ENCODE assay signal across 29 cellular contexts in genomic region chr17:30346211-30346831, GRCh38. TPM values are rescaled to one million over a fixed set of nuclear protein-coding genes. Genes with fewer than 3 reads are reported as not detected.
DNase-seq lines count a peak whose midpoint lies in the region; ATAC-seq, FAIRE-seq and TF ChIP-seq lines count a peak whose summit lies in the region.
"Had no signal": no experiment of that assay in that cellular context is flagged by ENCODE, and none has a peak within 500 bp of the region (broad histone marks: within the 10 kb centered on the region; RNA-seq: fewer than 3 reads in every experiment).

No MANE protein-coding gene starts in this region.

- no peak overlapping the region for H3K4me3 ChIP-seq in K562
- no peak overlapping the region for H3K4me3 ChIP-seq in liver (ENCODE audit: low read depth in 1 of 3, low read length in 3 of 3)
- H3K4me3 ChIP-seq: sigmoid colon, SJSA1, suprapubic skin had no signal

- no peaks in the 10 kb centered on the region for H3K9me3 Mint-ChIP-seq in stimulated activated naive CD8-positive, alpha-beta T cell treated with anti-CD3 and anti-CD28 coated beads, Interleukin-15, Interleukin-2, amounts not matched to agents 100 ng/mL and 50 ng/mL, for 24 hours
- H3K9me3 Mint-ChIP-seq in HFFc6, result no peaks in the 10 kb centered on the region
- H3K9me3 Mint-ChIP-seq: CD8-positive, alpha-beta T cell; H9; naive B cell had no signal

- no peaks in the 10 kb centered on the region for H4K20me1 ChIP-seq in K562 (replicated peaks; ENCODE audit: control insufficient read depth, insufficient read depth, low read length)

- FAIRE-seq in K562 (lab: Jason Lieb, UNC), result no peak
- FAIRE-seq: endothelial cell of umbilical vein, G401.6, RCC 7860 had no signal

- ATAC-seq in stimulated activated naive CD8-positive, alpha-beta T cell treated with anti-CD3 and anti-CD28 coated beads, Interleukin-15, Interleukin-2, amounts not matched to agents 100 U/mL and 50 U/mL, for 24 hours, result no peak
- ATAC-seq in K562 (no peak), left lobe of liver (no peak)
- ATAC-seq: CD8-positive, alpha-beta T cell had no signal

- H3K4me3 Mint-ChIP-seq in stimulated activated naive CD8-positive, alpha-beta T cell treated with anti-CD3 and anti-CD28 coated beads, Interleukin-15, Interleukin-2, amounts not matched to agents 100 ng/mL and 50 ng/mL, for 24 hours, result no peak overlapping the region
- H3K4me3 Mint-ChIP-seq in HFFc6, result no peak overlapping the region
- H3K4me3 Mint-ChIP-seq: CD8-positive, alpha-beta T cell; H9; naive B cell had no signal

- H3K4me1 Mint-ChIP-seq in stimulated activated naive CD8-positive, alpha-beta T cell treated with anti-CD3 and anti-CD28 coated beads, Interleukin-15, Interleukin-2, amounts not matched to agents 100 ng/mL and 50 ng/mL, for 24 hours (ENCODE audit: low read depth), result peaks cover 15% of the 10 kb centered on the region
- peaks cover 24% of the 10 kb centered on the region for H3K4me1 Mint-ChIP-seq in HFFc6 (ENCODE audit: low read depth)
- H3K4me1 Mint-ChIP-seq: naive B cell had no signal

- H3K36me3 ChIP-seq in K562 (ENCODE audit: control insufficient read depth, insufficient read depth, low read length), result no peaks in the 10 kb centered on the region
- H3K36me3 ChIP-seq in liver (ENCODE audit: control insufficient read depth in 4 of 4, insufficient read depth in 3 of 4, low read depth in 1 of 4, low read length in 3 of 4), result no peaks in the 10 kb centered on the region
- H3K36me3 ChIP-seq: sigmoid colon, SJSA1, suprapubic skin had no signal

- peaks cover 8 to 28% of the 10 kb centered on the region in 2 experiments; a peak in 4 of 5 replicates for H3K4me1 ChIP-seq in K562 (replicated peaks in 1 of 2; ENCODE audit: control insufficient read depth in 2 of 2, insufficient read depth in 2 of 2, low read length in 2 of 2)
- peaks cover 14 to 20% (median 16%) of the 10 kb centered on the region in 4 donors for H3K4me1 ChIP-seq in liver (ENCODE audit: control insufficient read depth in 4 of 4, insufficient read depth in 4 of 4, low read length in 3 of 4)
- H3K4me1 ChIP-seq: sigmoid colon had no signal

- POLR2A ChIA-PET in K562 (lab: Yijun Ruan, JAX), result interaction anchor here (1.1 kb wide), 1 partner anchor 10 kb away, joined by 6 read pairs; no protein-coding TSS in a partner anchor

- TF ChIP-seq RAD21 in K562 (CRISPR knock-in tag; conservative IDR thresholded peaks at IDR 0.05 in 1 of 2, IDR thresholded peaks at IDR 0.05 in 1 of 2), result no peak
- TF ChIP-seq RAD21 in liver (IDR thresholded peaks at IDR 0.05), result no peak

- no peak for TF ChIP-seq POLR2A in K562 (conservative IDR thresholded peaks at IDR 0.05)

- H3K79me2 ChIP-seq in K562 (ENCODE audit: control insufficient read depth, insufficient read depth, low read length), result no peaks in the 10 kb centered on the region

- peak overlapping the region; percentile 63 for H3K4me2 ChIP-seq in K562 (ENCODE audit: insufficient read depth, low read length)

- H3K9me1 ChIP-seq in K562 (ENCODE audit: control insufficient read depth, insufficient read depth, low read length), result no peaks in the 10 kb centered on the region

- TF ChIP-seq CTCF in K562 (IDR thresholded peaks at IDR 0.05 in 2 of 3, conservative IDR thresholded peaks at IDR 0.05 in 1 of 3; ENCODE audit: insufficient read depth in 2 of 3, low read depth in 1 of 3, low read length in 3 of 3) (no peak), liver (IDR thresholded peaks at IDR 0.05; ENCODE audit: low read depth, low read length, missing input control) (no peak), HFFc6 (IDR thresholded peaks at IDR 0.05) (no peak)

- TF ChIP-seq EP300 in K562 (IDR thresholded peaks at IDR 0.05; ENCODE audit: low read length), result no peak

- peak overlapping the region; percentile 31 for H3K27ac Mint-ChIP-seq in stimulated activated naive CD8-positive, alpha-beta T cell treated with anti-CD3 and anti-CD28 coated beads, Interleukin-15, Interleukin-2, amounts not matched to agents 100 ng/mL and 50 ng/mL, for 24 hours
- no peak overlapping the region for H3K27ac Mint-ChIP-seq in HFFc6
- H3K27ac Mint-ChIP-seq: CD8-positive, alpha-beta T cell; H9 had no signal

- in situ Hi-C loops in K562 (cut with MboI), result loop anchor here (25.0 kb wide), 1 partner anchor 366 kb away; no protein-coding TSS in a partner anchor

- no peaks in the 10 kb centered on the region for H3K27me3 Mint-ChIP-seq in stimulated activated naive CD8-positive, alpha-beta T cell treated with anti-CD3 and anti-CD28 coated beads, Interleukin-15, Interleukin-2, amounts not matched to agents 100 ng/mL and 50 ng/mL, for 24 hours
- 0 out of 2 replicates have a peak, but pooled peaks cover 2% of the 10 kb centered on the region for H3K27me3 Mint-ChIP-seq in HFFc6 (ENCODE audit: insufficient read depth)

- H3K9ac ChIP-seq in K562 (ENCODE audit: insufficient read depth in 1 of 2, low read depth in 2 of 2, low read length in 2 of 2) (no peak overlapping the region; a peak in 2 of 4 replicates), liver (ENCODE audit: low read depth in 1 of 2, low read length in 2 of 2) (no peak overlapping the region)

- DNase-seq in stimulated activated naive CD8-positive, alpha-beta T cell treated with anti-CD3 and anti-CD28 coated beads, Interleukin-15, Interleukin-2, amounts not matched to agents 100 U/mL and 50 U/mL, for 24 hours, result no peak
- DNase-seq in K562 (ENCODE audit: extremely low read depth in 1 of 4, low spot score in 3 of 4) (no peak), pons (ENCODE audit: low spot score) (no peak), left lobe of liver (ENCODE audit: low spot score) (no peak), HK-2 (ENCODE audit: unreplicated experiment) (no peak), HFFc6 (no peak)
- DNase-seq: activated effector memory CD4-positive, alpha-beta T cell treated with anti-CD3 and anti-CD28 coated beads, Interleukin-2, amount 50 U/mL, for 16 hours; amniotic stem cell; CD8-positive, alpha-beta T cell; foreskin melanocyte; H9; kidney glomerular epithelial cell; mesendoderm; MM.1S; naive B cell; NCI-H1436 treated with DMSO at 0.1 percent for 48 hours; NCI-H510A treated with DMSO at 0.1 percent for 48 hours; sigmoid colon; T-helper 1 cell had no signal

- H3K9me3 ChIP-seq in K562 (replicated peaks; ENCODE audit: control insufficient read depth, insufficient read depth, low read depth, low read length) (no peaks in the 10 kb centered on the region), liver (ENCODE audit: control insufficient read depth in 4 of 4, low read length in 3 of 4) (no peaks in the 10 kb centered on the region)
- H3K9me3 ChIP-seq: sigmoid colon, SJSA1, suprapubic skin had no signal

- WGBS in K562 (ENCODE audit: insufficient coverage, low coverage, missing lambda C conversion rate), result 78% methylated on average over 3 of the region's 3 CpGs
- WGBS in liver, result 82% methylated on average over 3 of the region's 3 CpGs

- H2AFZ ChIP-seq in K562 (ENCODE audit: low read depth, low read length), result peak overlapping the region; percentile 89

- no TSS peak for BruUV-seq in K562 (replicated peaks; lab: Mats Ljungman, UMichigan)

- H3K27me3 ChIP-seq in K562 (ENCODE audit: control insufficient read depth in 2 of 2, insufficient read depth in 2 of 2, low read length in 2 of 2) (no peaks in the 10 kb centered on the region), liver (ENCODE audit: control insufficient read depth in 4 of 4, insufficient read depth in 4 of 4, low read length in 3 of 4) (no peaks in the 10 kb centered on the region)
- H3K27me3 ChIP-seq: sigmoid colon, SJSA1, suprapubic skin had no signal

- CTCF ChIA-PET in K562 (lab: Yijun Ruan, JAX; ENCODE audit: low intra/inter-chr PET ratio), result no interaction called here

- H3K36me3 Mint-ChIP-seq in stimulated activated naive CD8-positive, alpha-beta T cell treated with anti-CD3 and anti-CD28 coated beads, Interleukin-15, Interleukin-2, amounts not matched to agents 100 ng/mL and 50 ng/mL, for 24 hours (ENCODE audit: low read depth), result no peaks in the 10 kb centered on the region
- no peaks in the 10 kb centered on the region for H3K36me3 Mint-ChIP-seq in HFFc6 (ENCODE audit: low read depth)
- H3K36me3 Mint-ChIP-seq: CD8-positive, alpha-beta T cell; naive B cell had no signal

- peak overlapping the region; percentile 43; the same call in 1 of the 3 replicates for H3K27ac ChIP-seq in K562 (ENCODE audit: extremely low read depth, low read depth, low read length)
- H3K27ac ChIP-seq in liver (ENCODE audit: low read depth in 1 of 2, low read length in 2 of 2), result no peak overlapping the region
- H3K27ac ChIP-seq: SJSA1 had no signal

- intact Hi-C loops in K562 (cut with micrococcal nuclease), result no loop called here

RNA-seq across cellular contexts. Expression of gene TMIGD1, which starts 12.5 kb away (rescaled TPM):
- total RNA-seq in K562 (2011; cell fraction: chromatin; rRNA removed; ENCODE audit: low replicate concordance), result not detected in 2 replicates
- not detected in 2 replicates for total RNA-seq in K562 (2011; cell fraction: nucleolus; rRNA removed)
- not detected in 2 replicates for total RNA-seq in K562 (2011; cell fraction: nucleoplasm; rRNA removed)
- total RNA-seq in K562 (2014; rRNA removed) (not detected in 2 replicates), K562 (2014; rRNA removed; fragmentation: Illumina TruSeq; extraction: Trizol) (not detected in 2 replicates), K562 (2015; rRNA removed; fragmentation: Illumina TruSeq; extraction: Trizol) (not detected in 2 replicates), K562 (2021) (not detected in 2 replicates), liver (not detected), left lobe of liver (not detected)
- polyA plus RNA-seq in K562 (2011; rRNA removed) (not detected in 2 replicates), K562 (2014; fragmentation: Illumina TruSeq; extraction: Trizol) (not detected in 2 replicates), K562 (2014; fragmentation: Nextera tagmentation; extraction: Ambion mirVana) (not detected), K562 (2014; rRNA removed) (not detected in 2 replicates), liver (not detected)
- not detected in 2 replicates for polyA plus RNA-seq in K562 (2011; cell fraction: cytosol; rRNA removed)
- polyA plus RNA-seq in K562 (2011; cell fraction: nucleus; rRNA removed), result not detected in 2 replicates
- not detected in 2 replicates for polyA plus RNA-seq in K562 (2012)
- not detected in 2 replicates for polyA minus RNA-seq in K562 (2011; rRNA and poly(A)+ RNA removed)
- polyA minus RNA-seq in K562 (2011; cell fraction: cytosol; rRNA and poly(A)+ RNA removed), result not detected in 2 replicates
- not detected in 2 replicates for polyA minus RNA-seq in K562 (2011; cell fraction: nucleus; rRNA and poly(A)+ RNA removed)
- total RNA-seq in HFFc6 (2021; fragmentation: NEBNext Ultra II Directional; extraction: Animal tissue kit (Norgen Biotek cat#: 25700)), result not detected
- total RNA-seq: cardiac septum; CD8-positive, alpha-beta T cell; dermis microvascular lymphatic vessel endothelial cell; endothelial cell of umbilical vein; H9; omental fat pad; SJSA1 had no signal
- polyA plus RNA-seq: endothelial cell of umbilical vein had no signal

RNA-seq across cellular contexts. Expression of gene CPD, which starts 32.4 kb away (rescaled TPM):
- total RNA-seq in K562 (2011; cell fraction: chromatin; rRNA removed; ENCODE audit: low replicate concordance), result 55.4 and 75.5 TPM in 2 replicates
- total RNA-seq in K562 (2011; cell fraction: nucleolus; rRNA removed), result 32.4 and 50.1 TPM in 2 replicates
- 56.6 and 61.7 TPM in 2 replicates for total RNA-seq in K562 (2011; cell fraction: nucleoplasm; rRNA removed)
- total RNA-seq in K562 (2014; rRNA removed) (16.2 and 22.4 TPM in 2 replicates), K562 (2014; rRNA removed; fragmentation: Illumina TruSeq; extraction: Trizol) (21.9 and 26.1 TPM in 2 replicates), K562 (2015; rRNA removed; fragmentation: Illumina TruSeq; extraction: Trizol) (20.8 and 21.7 TPM in 2 replicates), K562 (2021) (21.3 and 24.4 TPM in 2 replicates), liver (100 to 1,000 TPM in 1 of 2 donors, 10 to 100 TPM in 1; 93.3 to 139 TPM), left lobe of liver (33.8 TPM)
- polyA plus RNA-seq in K562 (2011; rRNA removed) (11.2 and 20.4 TPM in 2 replicates), K562 (2014; fragmentation: Illumina TruSeq; extraction: Trizol) (16.4 and 16.7 TPM in 2 replicates), K562 (2014; fragmentation: Nextera tagmentation; extraction: Ambion mirVana) (1 to 10 TPM; 4.5 to 4.9 TPM), K562 (2014; rRNA removed) (6.9 and 8.6 TPM in 2 replicates), liver (10 to 100 TPM; 19.1 to 24.4 TPM)
- 3.8 and 5.1 TPM in 2 replicates for polyA plus RNA-seq in K562 (2011; cell fraction: cytosol; rRNA removed)
- 8.6 and 9.4 TPM in 2 replicates for polyA plus RNA-seq in K562 (2011; cell fraction: nucleus; rRNA removed)
- 10.9 and 17.2 TPM in 2 replicates for polyA plus RNA-seq in K562 (2012)
- polyA minus RNA-seq in K562 (2011; rRNA and poly(A)+ RNA removed), result 55.2 and 66.7 TPM in 2 replicates
- 23.1 and 45.0 TPM in 2 replicates for polyA minus RNA-seq in K562 (2011; cell fraction: cytosol; rRNA and poly(A)+ RNA removed)
- 9.0 and 13.3 TPM in 2 replicates for polyA minus RNA-seq in K562 (2011; cell fraction: nucleus; rRNA and poly(A)+ RNA removed)
- 10 to 100 TPM; 45.9 to 57.4 (median 49.7) TPM for total RNA-seq in HFFc6 (2021; fragmentation: NEBNext Ultra II Directional; extraction: Animal tissue kit (Norgen Biotek cat#: 25700))

RNA-seq across cellular contexts. Expression of gene BLMH, which starts 54.6 kb away (rescaled TPM):
- 72.7 and 152 TPM in 2 replicates for total RNA-seq in K562 (2011; cell fraction: chromatin; rRNA removed; ENCODE audit: low replicate concordance)
- 40.2 and 50.1 TPM in 2 replicates for total RNA-seq in K562 (2011; cell fraction: nucleolus; rRNA removed)
- 84.8 and 99.5 TPM in 2 replicates for total RNA-seq in K562 (2011; cell fraction: nucleoplasm; rRNA removed)
- total RNA-seq in K562 (2014; rRNA removed) (54.9 and 61.5 TPM in 2 replicates), K562 (2014; rRNA removed; fragmentation: Illumina TruSeq; extraction: Trizol) (103 and 110 TPM in 2 replicates), K562 (2015; rRNA removed; fragmentation: Illumina TruSeq; extraction: Trizol) (75.8 and 78.7 TPM in 2 replicates), K562 (2021) (106 and 118 TPM in 2 replicates), liver (10 to 100 TPM; 15.1 to 17.5 TPM), left lobe of liver (8.1 TPM)
- polyA plus RNA-seq in K562 (2011; rRNA removed) (21.3 and 45.3 TPM in 2 replicates), K562 (2014; fragmentation: Illumina TruSeq; extraction: Trizol) (103 and 113 TPM in 2 replicates), K562 (2014; fragmentation: Nextera tagmentation; extraction: Ambion mirVana) (10 to 100 TPM; 26.0 to 38.7 TPM), K562 (2014; rRNA removed) (67.3 and 69.7 TPM in 2 replicates), liver (10 to 100 TPM in 1 of 2 donors, 1 to 10 TPM in 1; 4.2 to 10.7 TPM)
- polyA plus RNA-seq in K562 (2011; cell fraction: cytosol; rRNA removed), result 18.2 and 21.3 TPM in 2 replicates
- 28.2 and 35.4 TPM in 2 replicates for polyA plus RNA-seq in K562 (2011; cell fraction: nucleus; rRNA removed)
- 64.1 and 83.7 TPM in 2 replicates for polyA plus RNA-seq in K562 (2012)
- 40.0 and 65.9 TPM in 2 replicates for polyA minus RNA-seq in K562 (2011; rRNA and poly(A)+ RNA removed)
- 23.3 and 36.8 TPM in 2 replicates for polyA minus RNA-seq in K562 (2011; cell fraction: cytosol; rRNA and poly(A)+ RNA removed)
- polyA minus RNA-seq in K562 (2011; cell fraction: nucleus; rRNA and poly(A)+ RNA removed), result 30.9 and 33.9 TPM in 2 replicates
- 10 to 100 TPM; 20.0 to 24.6 (median 22.4) TPM for total RNA-seq in HFFc6 (2021; fragmentation: NEBNext Ultra II Directional; extraction: Animal tissue kit (Norgen Biotek cat#: 25700))
